ENCODE assay signal across 3 cellular contexts in genomic region chr16:9014389-9014788, GRCh38.
TF ChIP-seq lines count a peak whose summit lies in the region.

No MANE protein-coding gene starts in this region.

TF ChIP-seq in HepG2, 621 proteins besides CTCF, POLR2A, EP300 and RAD21:
- TF ChIP-seq ZNF546 (CRISPR knock-in tag; conservative IDR thresholded peaks at IDR 0.05), result no peak
- peak; percentile 99 for TF ChIP-seq ZFP1 (CRISPR knock-in tag; IDR thresholded peaks at IDR 0.05)
- TF ChIP-seq ZNF414 (CRISPR knock-in tag; IDR thresholded peaks at IDR 0.05), result 0 out of 2 replicates have a peak, but pooled peaks have one; percentile 0
- TF ChIP-seq JDP2 (CRISPR knock-in tag; IDR thresholded peaks at IDR 0.05; ENCODE audit: borderline replicate concordance), result no peak
- TF ChIP-seq ZNF572 (CRISPR knock-in tag; IDR thresholded peaks at IDR 0.05), result no peak

TF ChIP-seq in K562, 482 proteins besides CTCF, POLR2A, EP300 and RAD21:
- TF ChIP-seq ZNF3 (CRISPR knock-in tag; IDR thresholded peaks at IDR 0.05), result no peak
- TF ChIP-seq TRIM28 (IDR thresholded peaks at IDR 0.05), result 0 out of 2 replicates have a peak, but pooled peaks have one; percentile 37
- TF ChIP-seq ZFP1 (CRISPR knock-in tag; IDR thresholded peaks at IDR 0.05), result peak; percentile 89

TF ChIP-seq in SK-N-SH, 30 proteins besides CTCF, POLR2A, EP300 and RAD21:
- TF ChIP-seq PBX3 (IDR thresholded peaks at IDR 0.05), result no peak
- TF ChIP-seq ELF1 (IDR thresholded peaks at IDR 0.05), result no peak
- TF ChIP-seq RFX5 (IDR thresholded peaks at IDR 0.05; ENCODE audit: low read length), result no peak
- no peak for TF ChIP-seq RCOR1 (IDR thresholded peaks at IDR 0.05; ENCODE audit: low read length)
- TF ChIP-seq TCF12 (IDR thresholded peaks at IDR 0.05), result no peak
- TF ChIP-seq USF2 (IDR thresholded peaks at IDR 0.05; ENCODE audit: borderline replicate concordance, low read depth, low read length), result no peak
- TF ChIP-seq REST (IDR thresholded peaks at IDR 0.05; ENCODE audit: low read depth, low read length), result no peak
- no peak for TF ChIP-seq YY1 (IDR thresholded peaks at IDR 0.05; ENCODE audit: low read depth)
- TF ChIP-seq SMC3 (IDR thresholded peaks at IDR 0.05; ENCODE audit: low read depth, low read length), result no peak
- TF ChIP-seq MEF2A (IDR thresholded peaks at IDR 0.05; ENCODE audit: borderline replicate concordance, low read depth), result no peak
- no peak for TF ChIP-seq IRF3 (IDR thresholded peaks at IDR 0.05; ENCODE audit: low read depth, low read length)
- TF ChIP-seq SIN3A (IDR thresholded peaks at IDR 0.05; ENCODE audit: borderline replicate concordance, low read depth, low read length), result no peak
- no peak for TF ChIP-seq FOXJ3 (CRISPR knock-in tag; IDR thresholded peaks at IDR 0.05)
- TF ChIP-seq CHD2 (IDR thresholded peaks at IDR 0.05; ENCODE audit: low read length, partially characterized antibody), result no peak
- no peak for TF ChIP-seq NRF1 (IDR thresholded peaks at IDR 0.05; ENCODE audit: low read depth, low read length)
- TF ChIP-seq JUND (IDR thresholded peaks at IDR 0.05), result no peak
- TF ChIP-seq GATA2 (CRISPR knock-in tag; IDR thresholded peaks at IDR 0.05), result no peak
